8 cellular contexts compared by ENCODE assay signal in genomic region chr15:60389261-60390077, GRCh38. TPM values are rescaled to one million over a fixed set of nuclear protein-coding genes. Genes with fewer than 3 reads are reported as not detected.
A peak's percentile ranks its signal among the peaks of the same experiment; 100 is the strongest.
DNase-seq lines count a peak whose midpoint lies in the region; ATAC-seq and TF ChIP-seq lines count a peak whose summit lies in the region.

No MANE protein-coding gene starts in this region.

- H3K4me3 ChIP-seq in adrenal gland = peak overlapping the region in 1 of 4 donors; percentile 12
- no peak overlapping the region for H3K4me3 ChIP-seq in parathyroid adenoma (ENCODE audit: low read depth, low read length)
- H3K4me3 ChIP-seq in heart right ventricle = peak overlapping the region in 2 of 10 donors; percentile 5 to 10
- no peak overlapping the region for H3K4me3 ChIP-seq in testis

- no peak for TF ChIP-seq CTCF in adrenal gland (IDR thresholded peaks at IDR 0.05)
- TF ChIP-seq CTCF in parathyroid adenoma (IDR thresholded peaks at IDR 0.05) = no peak
- no peak for TF ChIP-seq CTCF in heart right ventricle (IDR thresholded peaks at IDR 0.05)
- no peak for TF ChIP-seq CTCF in testis (IDR thresholded peaks at IDR 0.05)

- H2AFZ ChIP-seq in parathyroid adenoma = no peak overlapping the region

- H3K9me3 ChIP-seq in adrenal gland (replicated peaks in 1 of 3) (no peaks in the 10 kb centered on the region), parathyroid adenoma (ENCODE audit: control insufficient read depth, low read length) (no peaks in the 10 kb centered on the region), heart right ventricle (no peaks in the 10 kb centered on the region), testis (no peaks in the 10 kb centered on the region)

- intact Hi-C loops in adrenal gland (cut with DNase I) = no loop called here
- intact Hi-C loops in heart right ventricle (cut with DNase I) = no loop called here
- intact Hi-C loops in testis (cut with DNase I; ENCODE audit: low total_unique reads) = no loop called here

- ATAC-seq in GM19351 (IDR thresholded peaks at IDR 0.05; ENCODE audit: unreplicated experiment) (peak; percentile 92), HG03280 (IDR thresholded peaks at IDR 0.05; ENCODE audit: unreplicated experiment) (peak; percentile 58), heart right ventricle (no peak)

- WGBS in adrenal gland, 4 donors = 68 to 74% (median 73%) methylated on average over 8 of the region's 8 CpGs
- WGBS in heart right ventricle, 2 donors = 37 to 39% methylated on average over 8 of the region's 8 CpGs
- 55 to 64% methylated on average over 8 of the region's 8 CpGs for WGBS in testis, 2 donors

- H3K27ac ChIP-seq in adrenal gland = peak overlapping the region in 3 of 5 donors; percentile 9 to 92 (median 41)
- H3K27ac ChIP-seq in parathyroid adenoma = peak overlapping the region; percentile 24
- peak overlapping the region in 3 of 10 donors; percentile 95 to 98 (median 97) for H3K27ac ChIP-seq in heart right ventricle
- H3K27ac ChIP-seq in testis = peak overlapping the region in 1 of 2 donors; percentile 16

- peaks cover 15% of the 10 kb centered on the region for H3K79me2 ChIP-seq in parathyroid adenoma

- H3K4me2 ChIP-seq in parathyroid adenoma (ENCODE audit: low read length) = peak overlapping the region; percentile 57

- TF ChIP-seq POLR2A in adrenal gland (IDR thresholded peaks at IDR 0.05) (no peak), testis (IDR thresholded peaks at IDR 0.05) (no peak)

- H3K27me3 ChIP-seq in adrenal gland = no peaks in the 10 kb centered on the region
- no peaks in the 10 kb centered on the region for H3K27me3 ChIP-seq in parathyroid adenoma (ENCODE audit: control insufficient read depth, insufficient read depth, low read length)
- H3K27me3 ChIP-seq in heart right ventricle = no peaks in the 10 kb centered on the region
- H3K27me3 ChIP-seq in testis = no peaks in the 10 kb centered on the region

- no peak overlapping the region for H3K9ac ChIP-seq in parathyroid adenoma

- DNase-seq in adrenal gland (no peak), amniotic stem cell (lab: John Stamatoyannopoulos, UW) (no peak), heart right ventricle (no peak), testis (no peak), AML-193 (lab: John Stamatoyannopoulos, UW) (no peak)

- no peaks in the 10 kb centered on the region for H3K36me3 ChIP-seq in adrenal gland (replicated peaks in 1 of 2)
- no peaks in the 10 kb centered on the region for H3K36me3 ChIP-seq in parathyroid adenoma (ENCODE audit: control insufficient read depth, insufficient read depth, low read length)
- H3K36me3 ChIP-seq in heart right ventricle = peaks cover 0 to 46% (median 0%) of the 10 kb centered on the region in 9 donors
- H3K36me3 ChIP-seq in testis (ENCODE audit: low read depth, missing control alignments) = no peaks in the 10 kb centered on the region

- peaks cover 42 to 63% of the 10 kb centered on the region in 2 donors for H3K4me1 ChIP-seq in adrenal gland (replicated peaks in 1 of 2)
- peaks cover 13% of the 10 kb centered on the region for H3K4me1 ChIP-seq in parathyroid adenoma
- H3K4me1 ChIP-seq in heart right ventricle = peaks cover 20 to 100% (median 80%) of the 10 kb centered on the region in 9 donors
- H3K4me1 ChIP-seq in testis = peaks cover 42% of the 10 kb centered on the region

RNA-seq across cellular contexts. Expression of gene ANXA2, which starts 8.3 kb away (rescaled TPM):
- total RNA-seq in adrenal gland = 100 to 1,000 TPM; 335 to 733 (median 482) TPM
- 1,000 to 10,000 TPM in 1 of 3 donors, 100 to 1,000 TPM in 2; 314 to 1,002 (median 476) TPM for polyA plus RNA-seq in adrenal gland
- 100 to 1,000 TPM in 9 of 10 donors, 10 to 100 TPM in 1; 98.7 to 341 (median 123) TPM for total RNA-seq in heart right ventricle
- 100 to 1,000 TPM; 166 to 539 TPM for polyA plus RNA-seq in heart right ventricle
- 100 to 1,000 TPM; 199 to 226 TPM for total RNA-seq in testis
- 388 TPM for polyA plus RNA-seq in testis (ENCODE audit: insufficient read depth, low read depth, low replicate concordance)

Comparison
In these comparisons a context has a peak if more than half of its experiments do, and no peak if none do; other contexts are left out.
1. ATAC-seq: peak in GM19351 (single experiment) and HG03280 (single experiment); none in heart right ventricle (0 of 8).